Comparison of ENCODE assay signal across 8 cellular contexts in genomic region chr22:17767236-17768065, GRCh38. TPM values are rescaled to one million over a fixed set of nuclear protein-coding genes. Genes with fewer than 3 reads are reported as not detected.
A peak's percentile ranks its signal among the peaks of the same experiment; 100 is the strongest.
DNase-seq lines count a peak whose midpoint lies in the region; ATAC-seq and TF ChIP-seq lines count a peak whose summit lies in the region.

No MANE protein-coding gene starts in this region.

- CTCF ChIA-PET in WTC11 (lab: Charles Lee) = interaction anchor here (0.8 to 8.2 kb wide), 3 partner anchors 13 to 25 kb away, joined by 3 to 92 read pairs (median 6); no protein-coding TSS in a partner anchor

- H3K9me3 Mint-ChIP-seq in WTC11 = no peaks in the 10 kb centered on the region

- no peak overlapping the region for H3K27ac ChIP-seq in psoas muscle

- peaks cover 6% of the 10 kb centered on the region for H3K4me1 Mint-ChIP-seq in WTC11

- no peaks in the 10 kb centered on the region for H3K4me1 ChIP-seq in psoas muscle

- no peaks in the 10 kb centered on the region for H3K9me3 ChIP-seq in psoas muscle

- intact Hi-C loops in lower leg skin (cut with DNase I; ENCODE audit: low total_unique reads) (no loop called here), psoas muscle (cut with DNase I) (no loop called here)

- H3K4me3 ChIP-seq in lower leg skin (ENCODE audit: low read depth, poor library complexity, severe bottlenecking) (no peak overlapping the region), psoas muscle (no peak overlapping the region)

- TF ChIP-seq POLR2A in lower leg skin (IDR thresholded peaks at IDR 0.05) = no peak

- DNase-seq in WTC11 (ENCODE audit: low spot score) (no peak), left lobe of liver (ENCODE audit: low spot score) (no peak), lower leg skin (ENCODE audit: low spot score in 2 of 2) (no peak), NCI-H1436 treated with DMSO at 0.1 percent for 48 hours (lab: John Stamatoyannopoulos, UW) (no peak), RPMI8226 (no peak), psoas muscle (no peak)

- TF ChIP-seq CTCF in WTC11 (IDR thresholded peaks at IDR 0.05) = no peak
- TF ChIP-seq CTCF in lower leg skin (IDR thresholded peaks at IDR 0.05) = no peak
- TF ChIP-seq CTCF in psoas muscle (IDR thresholded peaks at IDR 0.05) = no peak

- no peaks in the 10 kb centered on the region for H3K36me3 Mint-ChIP-seq in WTC11

- H3K27ac Mint-ChIP-seq in WTC11 = peak overlapping the region; percentile 8; the same call in 1 of the 2 replicates

- 86 to 92% methylated on average over 14 of the region's 14 CpGs for WGBS in lower leg skin, 2 donors
- 94 to 96% (median 94%) methylated on average over 14 of the region's 14 CpGs for WGBS in psoas muscle, 3 donors

- H3K4me3 Mint-ChIP-seq in WTC11 = no peak overlapping the region

- ATAC-seq in GM18517 (IDR thresholded peaks at IDR 0.05; ENCODE audit: unreplicated experiment) = peak; percentile 81
- ATAC-seq in HG02763 (IDR thresholded peaks at IDR 0.05; ENCODE audit: unreplicated experiment) = peak; percentile 64
- ATAC-seq in WTC11 = no peak
- peak; percentile 3 for ATAC-seq in left lobe of liver
- ATAC-seq in psoas muscle = no peak

- POLR2A ChIA-PET in WTC11 (lab: Charles Lee) = no interaction called here

- no peaks in the 10 kb centered on the region for H3K36me3 ChIP-seq in psoas muscle (ENCODE audit: insufficient read depth in 1 of 2, low read depth in 1 of 2)

- H3K27me3 ChIP-seq in psoas muscle (ENCODE audit: insufficient read depth in 3 of 3, low read length in 2 of 3) = no peaks in the 10 kb centered on the region

- H3K27me3 Mint-ChIP-seq in WTC11 (ENCODE audit: low read depth) = no peaks in the 10 kb centered on the region; the same call in 1 of the 2 replicates

TF ChIP-seq in WTC11, 78 proteins besides CTCF, POLR2A, EP300 and RAD21:
- TF ChIP-seq, protein P1, sequence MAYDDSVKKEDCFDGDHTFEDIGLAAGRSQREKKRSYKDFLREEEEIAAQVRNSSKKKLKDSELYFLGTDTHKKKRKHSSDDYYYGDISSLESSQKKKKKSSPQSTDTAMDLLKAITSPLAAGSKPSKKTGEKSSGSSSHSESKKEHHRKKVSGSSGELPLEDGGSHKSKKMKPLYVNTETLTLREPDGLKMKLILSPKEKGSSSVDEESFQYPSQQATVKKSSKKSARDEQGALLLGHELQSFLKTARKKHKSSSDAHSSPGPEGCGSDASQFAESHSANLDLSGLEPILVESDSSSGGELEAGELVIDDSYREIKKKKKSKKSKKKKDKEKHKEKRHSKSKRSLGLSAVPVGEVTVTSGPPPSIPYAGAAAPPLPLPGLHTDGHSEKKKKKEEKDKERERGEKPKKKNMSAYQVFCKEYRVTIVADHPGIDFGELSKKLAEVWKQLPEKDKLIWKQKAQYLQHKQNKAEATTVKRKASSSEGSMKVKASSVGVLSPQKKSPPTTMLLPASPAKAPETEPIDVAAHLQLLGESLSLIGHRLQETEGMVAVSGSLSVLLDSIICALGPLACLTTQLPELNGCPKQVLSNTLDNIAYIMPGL (CRISPR knock-in tag; IDR thresholded peaks at IDR 0.05) = no peak
- TF ChIP-seq ZNF121 (CRISPR knock-in tag; IDR thresholded peaks at IDR 0.05) = peak; percentile 78; the same call in 1 of the 2 replicates

RNA-seq across cellular contexts. Expression of gene BID, which starts 6.8 kb away (rescaled TPM):
- total RNA-seq in WTC11 (2021) (26.1 to 32.5 TPM (median 27.6 TPM) in 3 replicates), left lobe of liver (30.9 TPM), lower leg skin (10 to 100 TPM in 3 of 4 donors, 1 to 10 TPM in 1; 5.4 to 22.6 (median 15.2) TPM), psoas muscle (10 to 100 TPM in 2 of 4 donors, 1 to 10 TPM in 2; 5.6 to 19.4 (median 8.3) TPM)
- polyA plus RNA-seq in psoas muscle = 10 to 100 TPM in 1 of 3 donors, 1 to 10 TPM in 2; 7.8 to 27.4 (median 9.9) TPM

Comparison
In these comparisons a context has a peak if more than half of its experiments do, and no peak if none do; other contexts are left out.
1. ATAC-seq: peak in GM18517 (single experiment), HG02763 (single experiment) and left lobe of liver (single experiment); none in WTC11 (single experiment) and psoas muscle (0 of 4).